ENCODE assay signal across 9 cellular contexts in genomic region chr10:79116363-79116762, GRCh38. TPM values are rescaled to one million over a fixed set of nuclear protein-coding genes. Genes with fewer than 3 reads are reported as not detected.
DNase-seq lines count a peak whose midpoint lies in the region; ATAC-seq and TF ChIP-seq lines count a peak whose summit lies in the region.
"Had no signal": no experiment of that assay in that cellular context is flagged by ENCODE, and none has a peak within 500 bp of the region (broad histone marks: within the 10 kb centered on the region; RNA-seq: fewer than 3 reads in every experiment).

No MANE protein-coding gene starts in this region.

- peaks cover 66 to 70% of the 10 kb centered on the region in 2 donors for H3K4me1 ChIP-seq in gastrocnemius medialis

- H3K4me1 Mint-ChIP-seq in activated T-helper 17 cell treated with anti-CD3 and anti-CD28 coated beads, Interleukin-2, amount 50 U/mL, for 72 hours: peaks cover 21% of the 10 kb centered on the region

- H3K27me3 Mint-ChIP-seq in activated T-helper 17 cell treated with anti-CD3 and anti-CD28 coated beads, Interleukin-2, amount 50 U/mL, for 72 hours: no peaks in the 10 kb centered on the region

- H3K27ac Mint-ChIP-seq in activated T-helper 17 cell treated with anti-CD3 and anti-CD28 coated beads, Interleukin-2, amount 50 U/mL, for 72 hours: peak overlapping the region; percentile 82

- no peak for DNase-seq in gastrocnemius medialis
- DNase-seq in activated CD4-positive, alpha-beta T cell treated with anti-CD3 and anti-CD28 coated beads, Interleukin-2, amount 50 U/mL, for 1 hour: no peak
- no peak for DNase-seq in SK-N-DZ (ENCODE audit: low spot score)
- no peak for DNase-seq in NCI-H1417 treated with DMSO at 0.1 percent for 48 hours (lab: John Stamatoyannopoulos, UW)
- DNase-seq: activated T-cell treated with anti-CD3 and anti-CD28 coated beads for 4 hours had no signal

- no peaks in the 10 kb centered on the region for H3K9me3 ChIP-seq in gastrocnemius medialis

- intact Hi-C loops in gastrocnemius medialis (cut with DNase I; ENCODE audit: low total_unique reads): loop anchor here (10.0 kb wide), 1 partner anchor 78 kb away; no protein-coding TSS in a partner anchor

- peak overlapping the region; percentile 10 to 38 (median 30) for H3K27ac ChIP-seq in gastrocnemius medialis

- no peaks in the 10 kb centered on the region for H3K27me3 ChIP-seq in gastrocnemius medialis

- no peaks in the 10 kb centered on the region for H3K9me3 Mint-ChIP-seq in activated T-helper 17 cell treated with anti-CD3 and anti-CD28 coated beads, Interleukin-2, amount 50 U/mL, for 72 hours

- peaks cover 5% of the 10 kb centered on the region for H3K36me3 Mint-ChIP-seq in activated T-helper 17 cell treated with anti-CD3 and anti-CD28 coated beads, Interleukin-2, amount 50 U/mL, for 72 hours (ENCODE audit: low read depth)

- in situ Hi-C loops in gastrocnemius medialis (cut with MboI; ENCODE audit: low sequenced_read_pairs in 4 of 4): no loop called here

- no peak for TF ChIP-seq CTCF in gastrocnemius medialis (IDR thresholded peaks at IDR 0.05 in 4 of 5, conservative IDR thresholded peaks at IDR 0.05 in 1 of 5)

- peaks cover 0 to 12% of the 10 kb centered on the region in 2 donors for H3K36me3 ChIP-seq in gastrocnemius medialis

- no peak overlapping the region for H3K4me3 Mint-ChIP-seq in activated T-helper 17 cell treated with anti-CD3 and anti-CD28 coated beads, Interleukin-2, amount 50 U/mL, for 72 hours

- ATAC-seq in GM19023 (IDR thresholded peaks at IDR 0.05; ENCODE audit: unreplicated experiment) (peak; percentile 35), HG02678 (IDR thresholded peaks at IDR 0.05; ENCODE audit: unreplicated experiment) (peak; percentile 29), gastrocnemius medialis (no peak), GM21526 (IDR thresholded peaks at IDR 0.05; ENCODE audit: low FRiP score, unreplicated experiment) (no peak)
- peak; percentile 62 for ATAC-seq in activated T-helper 17 cell treated with anti-CD3 and anti-CD28 coated beads, Interleukin-2, amount 50 U/mL, for 72 hours (replicated peaks)

- no peak for TF ChIP-seq POLR2A in gastrocnemius medialis (IDR thresholded peaks at IDR 0.05)

- no peak overlapping the region for H3K4me3 ChIP-seq in gastrocnemius medialis

RNA-seq across cellular contexts. Expression of gene ZMIZ1, which starts 47.6 kb away (rescaled TPM):
- 10 to 100 TPM; 32.9 to 82.6 TPM for total RNA-seq in activated T-helper 17 cell treated with anti-CD3 and anti-CD28 coated beads, Interleukin-2, amount 50 U/mL, for 72 hours
- 10 to 100 TPM; 22.7 to 37.5 (median 31.7) TPM for total RNA-seq in gastrocnemius medialis
- polyA plus RNA-seq in SK-N-DZ (2014; cell fraction: cytosol; rRNA removed): 59.1 and 66.8 TPM in 2 replicates
- polyA plus RNA-seq in SK-N-DZ (2014; cell fraction: nucleus; rRNA removed): 30.6 and 71.5 TPM in 2 replicates

Comparison
In these comparisons a context has a peak if more than half of its experiments do, and no peak if none do; other contexts are left out.
1. ATAC-seq: peak in GM19023 (single experiment), HG02678 (single experiment) and activated T-helper 17 cell treated with anti-CD3 and anti-CD28 coated beads, Interleukin-2, amount 50 U/mL, for 72 hours (single experiment); none in gastrocnemius medialis (0 of 2) and GM21526 (single experiment).